27 cellular contexts compared by ENCODE assay signal in the genomic region with DNA sequence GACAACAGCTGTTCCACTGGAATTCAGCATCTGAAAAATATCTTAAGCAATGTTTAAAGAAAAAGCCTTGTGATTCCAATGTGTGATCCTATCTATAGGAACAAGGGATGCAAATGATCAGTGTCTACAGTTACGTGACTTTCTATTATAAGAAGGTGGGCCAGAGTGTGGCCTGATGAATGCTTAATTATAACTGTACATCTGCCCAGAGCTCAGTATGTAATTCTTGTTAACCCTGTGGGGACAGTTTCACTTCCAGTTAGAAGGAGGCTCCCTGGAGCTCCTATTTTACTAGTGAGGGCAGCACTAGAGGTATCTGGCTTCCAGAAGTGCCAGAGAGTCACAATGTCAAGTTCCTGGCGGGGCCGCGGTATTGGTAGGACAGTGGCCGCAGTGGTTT.
"Had no signal": no experiment of that assay in that cellular context is flagged by ENCODE, and none has a peak within 500 bp of the region (broad histone marks: within the 10 kb centered on the region; RNA-seq: fewer than 3 reads in every experiment).

No MANE protein-coding gene starts in this region.

- H3K4me1 ChIP-seq: colonic mucosa, gastroesophageal sphincter, pancreas, suprapubic skin, transverse colon had no signal

- H3K9me3 ChIP-seq: colonic mucosa, gastroesophageal sphincter, heart left ventricle, mucosa of descending colon, neutrophil, pancreas, suprapubic skin, transverse colon had no signal

- H3K27ac ChIP-seq: colonic mucosa, epithelial cell of prostate, gastroesophageal sphincter, heart left ventricle, hepatocyte, neutrophil, pancreas, suprapubic skin, transverse colon had no signal

- H3K27me3 ChIP-seq: colonic mucosa, gastroesophageal sphincter, heart left ventricle, hepatocyte, neutrophil, pancreas, suprapubic skin, transverse colon had no signal

- H3K36me3 ChIP-seq: colonic mucosa, gastroesophageal sphincter, heart left ventricle, neutrophil, pancreas, suprapubic skin, transverse colon had no signal

- FAIRE-seq: kidney, pancreas had no signal

- H3K4me3 ChIP-seq: colonic mucosa, gastroesophageal sphincter, heart left ventricle, hepatocyte, mucosa of descending colon, pancreas, smooth muscle cell, suprapubic skin, transverse colon had no signal

- DNase-seq: colonic mucosa; effector CD8-positive, alpha-beta T cell; endodermal cell; foreskin fibroblast; heart left ventricle; kidney; mesenchymal stem cell; mucosa of descending colon; naive B cell; pancreas; stimulated activated CD4-positive, alpha-beta T cell treated with anti-CD3 and anti-CD28 coated beads, Interleukin-12 subunit alpha, Interleukin-12 subunit beta, amount 100 ng/mL, for 4 hours; stimulated activated CD4-positive, alpha-beta T cell treated with anti-CD3 and anti-CD28 coated beads, Interleukin-1b, Interleukin-23, amount 100 ng/mL, for 48 hours; stimulated activated CD4-positive, alpha-beta T cell treated with anti-CD3 and anti-CD28 coated beads, Interleukin-4, amount 100 ng/mL, for 1 hour; stimulated activated CD8-positive, alpha-beta memory T cell treated with anti-CD3 and anti-CD28 coated beads, Interleukin-4, amount 100 ng/mL, for 48 hours; stimulated activated naive CD4-positive, alpha-beta T cell; stimulated activated naive CD8-positive, alpha-beta T cell treated with anti-CD3 and anti-CD28 coated beads, Interleukin-15, amount 100 ng/mL, for 72 hours; transverse colon had no signal

- H3K4me2 ChIP-seq: hepatocyte, smooth muscle cell had no signal

- H2AFZ ChIP-seq: hepatocyte had no signal

- H3K79me2 ChIP-seq: hepatocyte had no signal

- ATAC-seq: esophagus mucosa; gastroesophageal sphincter; heart left ventricle; left lobe of liver; mucosa of descending colon; natural killer cell treated with Interleukin-12 subunit alpha and Interleukin-12 subunit beta and Interleukin-15 and Interleukin-18, amount 100 ng/mL, for 72 hours; pancreas; sciatic nerve; stimulated activated naive CD8-positive, alpha-beta T cell treated with anti-CD3 and anti-CD28 coated beads, Interleukin-15, amount 100 ng/mL, for 72 hours had no signal
